ENCODE assay signal across 12 cellular contexts in genomic region chr21:33451634-33452071, GRCh38. TPM values are rescaled to one million over a fixed set of nuclear protein-coding genes. Genes with fewer than 3 reads are reported as not detected.
DNase-seq lines count a peak whose midpoint lies in the region; ATAC-seq and TF ChIP-seq lines count a peak whose summit lies in the region.
"Had no signal": no experiment of that assay in that cellular context is flagged by ENCODE, and none has a peak within 500 bp of the region (broad histone marks: within the 10 kb centered on the region; RNA-seq: fewer than 3 reads in every experiment).

No MANE protein-coding gene starts in this region.

- no peaks in the 10 kb centered on the region for H3K4me1 Mint-ChIP-seq in activated T-cell treated with anti-CD3 and anti-CD28 coated beads, Interleukin-2, amount 50 U/mL, for 72 hours (ENCODE audit: low read depth)
- peaks cover 10% of the 10 kb centered on the region for H3K4me1 Mint-ChIP-seq in type B pancreatic cell (ENCODE audit: unreplicated experiment)

- DNase-seq in activated T-cell treated with anti-CD3 and anti-CD28 coated beads, Interleukin-2, amount 50 U/mL, for 72 hours, result no peak
- DNase-seq in activated T-cell treated with anti-CD3 and anti-CD28 coated beads, Interleukin-2, amount 50 U/mL, for 48 hours, result no peak
- DNase-seq in astrocyte of the hippocampus (ENCODE audit: low read depth, low spot score), result peak; percentile 15
- DNase-seq in iris pigment epithelial cell (ENCODE audit: low read depth), result peak; percentile 27
- DNase-seq in type B pancreatic cell (ENCODE audit: extremely low spot score, unreplicated experiment), result no peak
- no peak for DNase-seq in NCI-H774 (lab: John Stamatoyannopoulos, UW)
- DNase-seq in NCI-H510A treated with DMSO at 0.1 percent for 48 hours (lab: John Stamatoyannopoulos, UW), result no peak
- DNase-seq in pons (ENCODE audit: low spot score), result no peak
- DNase-seq: activated naive CD8-positive, alpha-beta T cell treated with anti-CD3 and anti-CD28 coated beads, Interleukin-2, amount 10 ng/mL, durations not matched to agents 7 days and 5 days; DMS 273 treated with DMSO at 0.1 percent for 48 hours; NCI-H187 treated with DMSO at 0.1 percent for 48 hours; posterior cingulate gyrus had no signal

- peaks cover 0 to 4% of the 10 kb centered on the region in 2 donors for H3K36me3 Mint-ChIP-seq in activated T-cell treated with anti-CD3 and anti-CD28 coated beads, Interleukin-2, amount 50 U/mL, for 72 hours (ENCODE audit: insufficient read depth in 2 of 2)
- peaks cover 13% of the 10 kb centered on the region for H3K36me3 Mint-ChIP-seq in type B pancreatic cell

- no peaks in the 10 kb centered on the region for H3K9me3 Mint-ChIP-seq in activated T-cell treated with anti-CD3 and anti-CD28 coated beads, Interleukin-2, amount 50 U/mL, for 72 hours
- no peaks in the 10 kb centered on the region for H3K9me3 Mint-ChIP-seq in type B pancreatic cell
- H3K9me3 Mint-ChIP-seq: activated naive CD8-positive, alpha-beta T cell treated with anti-CD3 and anti-CD28 coated beads, Interleukin-2, amount 10 ng/mL, durations not matched to agents 7 days and 5 days had no signal

- H3K4me3 Mint-ChIP-seq in activated T-cell treated with anti-CD3 and anti-CD28 coated beads, Interleukin-2, amount 50 U/mL, for 72 hours, result no peak overlapping the region
- H3K4me3 Mint-ChIP-seq in type B pancreatic cell, result peak overlapping the region; percentile 15
- H3K4me3 Mint-ChIP-seq: activated naive CD8-positive, alpha-beta T cell treated with anti-CD3 and anti-CD28 coated beads, Interleukin-2, amount 10 ng/mL, durations not matched to agents 7 days and 5 days had no signal

- H3K27me3 Mint-ChIP-seq in activated T-cell treated with anti-CD3 and anti-CD28 coated beads, Interleukin-2, amount 50 U/mL, for 72 hours (ENCODE audit: low read depth), result no peaks in the 10 kb centered on the region
- no peaks in the 10 kb centered on the region for H3K27me3 Mint-ChIP-seq in type B pancreatic cell
- H3K27me3 Mint-ChIP-seq: activated naive CD8-positive, alpha-beta T cell treated with anti-CD3 and anti-CD28 coated beads, Interleukin-2, amount 10 ng/mL, durations not matched to agents 7 days and 5 days had no signal

- no peak for TF ChIP-seq CTCF in type B pancreatic cell (conservative IDR thresholded peaks at IDR 0.05)

- ATAC-seq in activated T-cell treated with anti-CD3 and anti-CD28 coated beads, Interleukin-2, amount 50 U/mL, for 72 hours (replicated peaks in 1 of 2), result no peak

- peak overlapping the region; percentile 8 for H3K27ac Mint-ChIP-seq in activated T-cell treated with anti-CD3 and anti-CD28 coated beads, Interleukin-2, amount 50 U/mL, for 72 hours
- peak overlapping the region; percentile 69 for H3K27ac Mint-ChIP-seq in type B pancreatic cell
- H3K27ac Mint-ChIP-seq: activated naive CD8-positive, alpha-beta T cell treated with anti-CD3 and anti-CD28 coated beads, Interleukin-2, amount 10 ng/mL, durations not matched to agents 7 days and 5 days had no signal

RNA-seq across cellular contexts. Expression of gene TMEM50B, which starts 28.1 kb away (rescaled TPM):
- total RNA-seq in activated T-cell treated with anti-CD3 and anti-CD28 coated beads, Interleukin-2, amount 50 U/mL, for 72 hours, result 10 to 100 TPM; 18.1 to 27.2 TPM
- 34.2 and 44.7 TPM in 2 replicates for total RNA-seq in type B pancreatic cell (ENCODE audit: low replicate concordance)

RNA-seq across cellular contexts. Expression of gene DNAJC28, which starts 39.9 kb away (rescaled TPM):
- under 1 TPM; 0.55 to 1.00 TPM for total RNA-seq in activated T-cell treated with anti-CD3 and anti-CD28 coated beads, Interleukin-2, amount 50 U/mL, for 72 hours
- total RNA-seq in type B pancreatic cell (ENCODE audit: low replicate concordance), result 2.3 and 3.0 TPM in 2 replicates

RNA-seq across cellular contexts. Expression of gene IFNGR2, which starts 48.4 kb away (rescaled TPM):
- total RNA-seq in activated T-cell treated with anti-CD3 and anti-CD28 coated beads, Interleukin-2, amount 50 U/mL, for 72 hours, result 10 to 100 TPM; 25.2 to 34.6 TPM
- total RNA-seq in type B pancreatic cell (ENCODE audit: low replicate concordance), result 39.0 and 40.4 TPM in 2 replicates

Comparison
In these comparisons a context has a peak if more than half of its experiments do, and no peak if none do; other contexts are left out.
1. DNase-seq: peak in astrocyte of the hippocampus (single experiment) and iris pigment epithelial cell (single experiment); none in activated T-cell treated with anti-CD3 and anti-CD28 coated beads, Interleukin-2, amount 50 U/mL, for 72 hours (0 of 2), activated T-cell treated with anti-CD3 and anti-CD28 coated beads, Interleukin-2, amount 50 U/mL, for 48 hours (0 of 2), type B pancreatic cell (single experiment), NCI-H774 (single experiment), NCI-H510A treated with DMSO at 0.1 percent for 48 hours (single experiment) and pons (single experiment).